In the genomic region with DNA sequence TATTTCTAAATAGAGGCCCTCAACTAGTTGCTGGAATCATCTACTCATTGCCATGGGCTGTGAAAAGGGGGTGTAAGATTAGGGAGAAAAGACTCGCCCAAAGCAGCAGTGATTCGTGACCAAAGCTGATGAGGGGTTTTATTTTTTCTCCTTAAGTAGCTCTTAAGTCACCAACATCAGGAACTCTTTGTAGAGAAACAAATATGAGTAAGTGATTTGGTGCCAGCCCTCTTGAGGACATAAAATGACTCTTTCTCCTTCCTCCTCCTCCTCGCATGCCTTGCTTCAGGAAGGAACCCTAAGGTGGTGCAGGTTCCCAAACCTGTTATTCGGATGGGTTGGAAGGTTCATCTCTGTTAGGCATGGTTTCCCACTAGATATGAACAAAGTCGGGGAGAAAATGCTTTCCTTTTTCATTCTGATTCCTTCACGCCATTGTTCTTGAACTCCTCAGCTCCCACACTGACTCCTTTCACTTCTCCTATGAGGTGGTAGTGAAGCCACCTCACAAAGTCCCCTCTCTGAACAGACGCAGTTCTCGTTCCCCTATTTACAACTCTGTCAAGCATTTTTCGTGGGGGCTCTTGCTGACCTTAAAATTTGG, we compare ENCODE assay signal across 8 cellular contexts.
DNase-seq lines count a peak whose midpoint lies in the region; ATAC-seq and TF ChIP-seq lines count a peak whose summit lies in the region.

No MANE protein-coding gene starts in this region.

- H3K4me1 Mint-ChIP-seq in activated naive CD4-positive, alpha-beta T cell treated with anti-CD3 and anti-CD28 coated beads, Interleukin-2, amount 50 U/mL, for 24 hours, result peaks cover 62% of the 10 kb centered on the region
- peaks cover 59% of the 10 kb centered on the region for H3K4me1 Mint-ChIP-seq in activated naive CD4-positive, alpha-beta T cell treated with anti-CD3 and anti-CD28 coated beads, Interleukin-2, amount 10 ng/mL, durations not matched to agents 7 days and 5 days

- no peaks in the 10 kb centered on the region for H3K27me3 Mint-ChIP-seq in activated naive CD4-positive, alpha-beta T cell treated with anti-CD3 and anti-CD28 coated beads, Interleukin-2, amount 50 U/mL, for 24 hours
- H3K27me3 Mint-ChIP-seq in activated naive CD4-positive, alpha-beta T cell treated with anti-CD3 and anti-CD28 coated beads, Interleukin-2, amount 10 ng/mL, durations not matched to agents 7 days and 5 days, result no peaks in the 10 kb centered on the region

- WGBS in tibial nerve, 2 donors, result 65 to 67% methylated on average over 9 of the region's 9 CpGs

- no peaks in the 10 kb centered on the region for H3K27me3 ChIP-seq in dorsolateral prefrontal cortex
- no peaks in the 10 kb centered on the region for H3K27me3 ChIP-seq in tibial nerve

- H3K4me1 ChIP-seq in tibial nerve, result peaks cover 0 to 83% (median 46%) of the 10 kb centered on the region in 4 donors

- TF ChIP-seq CTCF in dorsolateral prefrontal cortex (IDR thresholded peaks at IDR 0.05 in 54 of 56, conservative IDR thresholded peaks at IDR 0.05 in 2 of 56; ENCODE audit: low read depth in 1 of 56, partially characterized antibody in 56 of 56) (no peak), tibial nerve (IDR thresholded peaks at IDR 0.05) (no peak)

- no peak for TF ChIP-seq EP300 in tibial nerve (IDR thresholded peaks at IDR 0.05)

- ATAC-seq in HG03354 (IDR thresholded peaks at IDR 0.05; ENCODE audit: poor library complexity, severe bottlenecking, unreplicated experiment) (peak; percentile 28), HG02938 (IDR thresholded peaks at IDR 0.05; ENCODE audit: unreplicated experiment) (no peak)

- intact Hi-C loops in dorsolateral prefrontal cortex (cut with DNase I), result loop anchor here in 1 of 2 donors (10.0 kb wide), 1 partner anchor 108 kb away; no protein-coding TSS in a partner anchor

- H3K4me3 ChIP-seq in dorsolateral prefrontal cortex, result peak overlapping the region in 9 of 59 donors; percentile 2 to 54 (median 5)
- no peak overlapping the region for H3K4me3 ChIP-seq in tibial nerve

- H3K9me3 ChIP-seq in tibial nerve, result no peaks in the 10 kb centered on the region

- H3K27ac ChIP-seq in dorsolateral prefrontal cortex (peak overlapping the region in 37 of 59 donors; percentile 0 to 84 (median 41)), tibial nerve (peak overlapping the region in 3 of 4 donors; percentile 8 to 65 (median 60))

- no peaks in the 10 kb centered on the region for H3K36me3 ChIP-seq in tibial nerve

- H3K4me3 Mint-ChIP-seq in activated naive CD4-positive, alpha-beta T cell treated with anti-CD3 and anti-CD28 coated beads, Interleukin-2, amount 50 U/mL, for 24 hours, result no peak overlapping the region
- H3K4me3 Mint-ChIP-seq in activated naive CD4-positive, alpha-beta T cell treated with anti-CD3 and anti-CD28 coated beads, Interleukin-2, amount 10 ng/mL, durations not matched to agents 7 days and 5 days, result no peak overlapping the region

- no peak for TF ChIP-seq POLR2A in tibial nerve (IDR thresholded peaks at IDR 0.05)

- H3K9me3 Mint-ChIP-seq in activated naive CD4-positive, alpha-beta T cell treated with anti-CD3 and anti-CD28 coated beads, Interleukin-2, amount 50 U/mL, for 24 hours, result no peaks in the 10 kb centered on the region
- H3K9me3 Mint-ChIP-seq in activated naive CD4-positive, alpha-beta T cell treated with anti-CD3 and anti-CD28 coated beads, Interleukin-2, amount 10 ng/mL, durations not matched to agents 7 days and 5 days, result no peaks in the 10 kb centered on the region

- CTCF ChIA-PET in activated naive CD4-positive, alpha-beta T cell treated with anti-CD3 and anti-CD28 coated beads, Interleukin-2, amount 10 ng/mL, durations not matched to agents 7 days and 5 days (lab: Charles Lee), result interaction anchor here (1.7 kb wide), 1 partner anchor 218 kb away, joined by 3 read pairs; no protein-coding TSS in a partner anchor

- no peak for DNase-seq in activated naive CD4-positive, alpha-beta T cell treated with anti-CD3 and anti-CD28 coated beads, Interleukin-2, amount 10 ng/mL, durations not matched to agents 7 days and 5 days
- DNase-seq in dorsolateral prefrontal cortex, result no peak
- no peak for DNase-seq in tibial nerve (ENCODE audit: low spot score in 2 of 2)
- DNase-seq in NCI-H69 (lab: John Stamatoyannopoulos, UW), result no peak
- no peak for DNase-seq in NCI-H1105 treated with DMSO at 0.1 percent for 48 hours (lab: John Stamatoyannopoulos, UW)

- H3K36me3 Mint-ChIP-seq in activated naive CD4-positive, alpha-beta T cell treated with anti-CD3 and anti-CD28 coated beads, Interleukin-2, amount 50 U/mL, for 24 hours, result peaks cover 11% of the 10 kb centered on the region
- peaks cover 51% of the 10 kb centered on the region for H3K36me3 Mint-ChIP-seq in activated naive CD4-positive, alpha-beta T cell treated with anti-CD3 and anti-CD28 coated beads, Interleukin-2, amount 10 ng/mL, durations not matched to agents 7 days and 5 days

- H3K27ac Mint-ChIP-seq in activated naive CD4-positive, alpha-beta T cell treated with anti-CD3 and anti-CD28 coated beads, Interleukin-2, amount 50 U/mL, for 24 hours, result peak overlapping the region; percentile 25
- H3K27ac Mint-ChIP-seq in activated naive CD4-positive, alpha-beta T cell treated with anti-CD3 and anti-CD28 coated beads, Interleukin-2, amount 10 ng/mL, durations not matched to agents 7 days and 5 days, result no peak overlapping the region
